Comparison of ENCODE assay signal across 7 cellular contexts in genomic region chr2:39119732-39120520, GRCh38. TPM values are rescaled to one million over a fixed set of nuclear protein-coding genes. Genes with fewer than 3 reads are reported as not detected.
DNase-seq lines count a peak whose midpoint lies in the region; TF ChIP-seq lines count a peak whose summit lies in the region.

No MANE protein-coding gene starts in this region.

- H3K36me3 ChIP-seq in HAP-1 (replicated peaks) (no peaks in the 10 kb centered on the region; the same call in 1 of the 2 replicates), WERI-Rb-1 (no peaks in the 10 kb centered on the region; the same call in 1 of the 2 replicates), spleen (peaks cover 0 to 5% (median 0%) of the 10 kb centered on the region in 6 donors)

- peaks cover 32% of the 10 kb centered on the region for H3K4me1 ChIP-seq in HAP-1
- peaks cover 28 to 87% (median 57%) of the 10 kb centered on the region in 6 donors for H3K4me1 ChIP-seq in spleen

- WGBS in spleen, 5 donors = 0 to 2% (median 1%) methylated on average over 23 to 63 of the region's 63 CpGs

- TF ChIP-seq CTCF in GM12875 (IDR thresholded peaks at IDR 0.05; ENCODE audit: borderline replicate concordance, insufficient read depth, low read depth, low read length) (peak; percentile 56), WERI-Rb-1 (IDR thresholded peaks at IDR 0.05; ENCODE audit: low read depth, low read length) (peak; percentile 35), cardiac fibroblast (IDR thresholded peaks at IDR 0.05; ENCODE audit: low read depth, low read length) (no peak), spleen (IDR thresholded peaks at IDR 0.05 in 8 of 11, conservative IDR thresholded peaks at IDR 0.05 in 3 of 11) (peak in 7 of 11 experiments; percentile 9 to 59 (median 43))

- no peaks in the 10 kb centered on the region for H3K27me3 ChIP-seq in HAP-1 (ENCODE audit: low read depth)
- no peaks in the 10 kb centered on the region for H3K27me3 ChIP-seq in WERI-Rb-1 (ENCODE audit: insufficient read depth, low read depth, severe bottlenecking)
- H3K27me3 ChIP-seq in spleen (replicated peaks in 1 of 7) = no peaks in the 10 kb centered on the region

- in situ Hi-C loops in HAP-1 (cut with MboI; ENCODE audit: low sequenced_read_pairs) = no loop called here

- DNase-seq in HAP-1 (ENCODE audit: low spot score in 2 of 2) (peak; percentile 45 to 69), LoVo (ENCODE audit: low spot score) (peak; percentile 45), WERI-Rb-1 (peak; percentile 90), cardiac fibroblast (ENCODE audit: low read depth in 2 of 2) (peak; percentile 57 to 64), iris pigment epithelial cell (ENCODE audit: low read depth) (peak; percentile 68), spleen (no peak)

- intact Hi-C loops in spleen (cut with DNase I; ENCODE audit: low total_unique reads) = loop anchor here (5.0 kb wide), 1 partner anchor 107 kb away; no protein-coding TSS in a partner anchor

- no peak for TF ChIP-seq POLR2A in spleen (IDR thresholded peaks at IDR 0.05)

- H3K4me3 ChIP-seq in GM12875 (ENCODE audit: low read depth, low read length) = peak overlapping the region; percentile 75
- peak overlapping the region; percentile 61 for H3K4me3 ChIP-seq in HAP-1
- peak overlapping the region; percentile 77 for H3K4me3 ChIP-seq in WERI-Rb-1 (ENCODE audit: low read depth, low read length)
- H3K4me3 ChIP-seq in cardiac fibroblast (replicated peaks in 1 of 2; ENCODE audit: low read depth in 2 of 2, low read length in 2 of 2) = peak overlapping the region; percentile 65 to 74
- H3K4me3 ChIP-seq in spleen = peak overlapping the region; percentile 66 to 91 (median 80)

- H3K9me3 ChIP-seq in HAP-1 (no peaks in the 10 kb centered on the region), WERI-Rb-1 (ENCODE audit: severe bottlenecking) (no peaks in the 10 kb centered on the region), spleen (no peaks in the 10 kb centered on the region)

- H3K27ac ChIP-seq in WERI-Rb-1 (peak overlapping the region; percentile 69), spleen (peak overlapping the region; percentile 94 to 98 (median 97))

RNA-seq across cellular contexts. Expression of gene SOS1, which starts 0.9 kb away (rescaled TPM):
- 10 to 100 TPM; 38.4 to 85.8 (median 49.1) TPM for total RNA-seq in spleen
- 1 to 10 TPM; 5.9 to 7.0 (median 6.7) TPM for polyA plus RNA-seq in spleen
